Comparison of ENCODE assay signal across 24 cellular contexts in genomic region chr1:24487455-24487854, GRCh38. TPM values are rescaled to one million over a fixed set of nuclear protein-coding genes. Genes with fewer than 3 reads are reported as not detected.
DNase-seq lines count a peak whose midpoint lies in the region; ATAC-seq and TF ChIP-seq lines count a peak whose summit lies in the region.
"Had no signal": no experiment of that assay in that cellular context is flagged by ENCODE, and none has a peak within 500 bp of the region (broad histone marks: within the 10 kb centered on the region; RNA-seq: fewer than 3 reads in every experiment).

No MANE protein-coding gene starts in this region.

- no peak for DNase-seq in activated T-cell treated with anti-CD3 and anti-CD28 coated beads, Interleukin-2, amount 50 U/mL, for 4 hours
- DNase-seq in activated T-cell treated with anti-CD3 and anti-CD28 coated beads, Interleukin-2, amount 50 U/mL, for 1 hour, result no peak
- no peak for DNase-seq in activated CD8-positive, alpha-beta T cell treated with anti-CD3 and anti-CD28 coated beads, Interleukin-2, amount 10 ng/mL, durations not matched to agents 7 days and 5 days
- no peak for DNase-seq in foreskin keratinocyte
- no peak for DNase-seq in NCI-H187 (lab: John Stamatoyannopoulos, UW)
- DNase-seq in GDM1 (lab: John Stamatoyannopoulos, UW), result no peak
- no peak for DNase-seq in Ammon's horn (ENCODE audit: low spot score)
- DNase-seq: adrenal gland, body of pancreas, Calu3, cerebellar nuclear complex, hippocampal formation, left cardiac atrium, NCI-H1417 treated with DMSO at 0.1 percent for 48 hours, NCI-H2081 treated with DMSO at 0.1 percent for 48 hours, NCI-H774, upper lobe of left lung had no signal

- H3K4me1 ChIP-seq in DOHH2 (ENCODE audit: control insufficient read depth, low read length) (peaks cover 34% of the 10 kb centered on the region), foreskin keratinocyte (no peaks in the 10 kb centered on the region)
- H3K4me1 ChIP-seq: adrenal gland, body of pancreas, HAP-1, parathyroid adenoma, upper lobe of left lung had no signal

- H3K27me3 Mint-ChIP-seq in activated T-cell treated with anti-CD3 and anti-CD28 coated beads, Interleukin-2, amount 50 U/mL, for 4 hours (ENCODE audit: low read depth), result no peaks in the 10 kb centered on the region
- H3K27me3 Mint-ChIP-seq in activated CD8-positive, alpha-beta T cell treated with anti-CD3 and anti-CD28 coated beads, Interleukin-2, amount 10 ng/mL, durations not matched to agents 7 days and 5 days (ENCODE audit: low read depth), result no peaks in the 10 kb centered on the region

- H3K9me3 Mint-ChIP-seq in activated T-cell treated with anti-CD3 and anti-CD28 coated beads, Interleukin-2, amount 50 U/mL, for 4 hours, result no peaks in the 10 kb centered on the region
- H3K9me3 Mint-ChIP-seq in activated CD8-positive, alpha-beta T cell treated with anti-CD3 and anti-CD28 coated beads, Interleukin-2, amount 10 ng/mL, durations not matched to agents 7 days and 5 days (ENCODE audit: insufficient read depth), result peaks cover 3% of the 10 kb centered on the region

- no peak overlapping the region for H3K27ac ChIP-seq in DOHH2 (ENCODE audit: low read depth, low read length)
- peak overlapping the region; percentile 13 for H3K27ac ChIP-seq in foreskin keratinocyte
- H3K27ac ChIP-seq: adrenal gland, body of pancreas, KMS-11, parathyroid adenoma, RWPE1, upper lobe of left lung had no signal

- peak overlapping the region; percentile 63 for H3K4me2 ChIP-seq in DOHH2 (ENCODE audit: low read length)
- H3K4me2 ChIP-seq: KMS-11, smooth muscle cell had no signal

- CTCF ChIA-PET in activated CD8-positive, alpha-beta T cell treated with anti-CD3 and anti-CD28 coated beads, Interleukin-2, amount 10 ng/mL, durations not matched to agents 7 days and 5 days (lab: Charles Lee), result interaction anchor here (1.5 to 8.6 kb wide), 8 partner anchors 12 to 100 kb away, joined by 3 to 107 read pairs (median 8); partner anchors contain the start of genes NIPAL3, RCAN3 and STPG1

- POLR2A ChIA-PET in activated CD8-positive, alpha-beta T cell treated with anti-CD3 and anti-CD28 coated beads, Interleukin-2, amount 10 ng/mL, durations not matched to agents 7 days and 5 days (lab: Charles Lee), result interaction anchor here (1.4 to 4.2 kb wide), 3 partner anchors 16 to 72 kb away, joined by 4 to 126 read pairs (median 11); partner anchors contain the start of genes NIPAL3 and RCAN3

- peaks cover 67% of the 10 kb centered on the region for H3K4me1 Mint-ChIP-seq in activated T-cell treated with anti-CD3 and anti-CD28 coated beads, Interleukin-2, amount 50 U/mL, for 4 hours (ENCODE audit: low read depth)
- peaks cover 70% of the 10 kb centered on the region for H3K4me1 Mint-ChIP-seq in activated CD8-positive, alpha-beta T cell treated with anti-CD3 and anti-CD28 coated beads, Interleukin-2, amount 10 ng/mL, durations not matched to agents 7 days and 5 days (ENCODE audit: low read depth)
- H3K4me1 Mint-ChIP-seq: neural crest cell had no signal

- no peak for ATAC-seq in activated T-cell treated with anti-CD3 and anti-CD28 coated beads, Interleukin-2, amount 50 U/mL, for 4 hours
- ATAC-seq in activated CD8-positive, alpha-beta T cell treated with anti-CD3 and anti-CD28 coated beads, Interleukin-2, amount 10 ng/mL, durations not matched to agents 7 days and 5 days, result no peak
- no peak for ATAC-seq in foreskin keratinocyte
- ATAC-seq: body of pancreas, left cardiac atrium had no signal

- no peaks in the 10 kb centered on the region for H3K27me3 ChIP-seq in DOHH2 (ENCODE audit: control insufficient read depth, low read length)
- peaks cover 9% of the 10 kb centered on the region for H3K27me3 ChIP-seq in foreskin keratinocyte
- H3K27me3 ChIP-seq: adrenal gland, body of pancreas, upper lobe of left lung had no signal

- H3K4me3 ChIP-seq in DOHH2 (ENCODE audit: low read length), result no peak overlapping the region
- H3K4me3 ChIP-seq: adrenal gland, body of pancreas, HAP-1, smooth muscle cell, upper lobe of left lung had no signal

- H4K20me1 ChIP-seq in DOHH2 (ENCODE audit: control insufficient read depth, insufficient read depth, low read depth, low read length), result no peaks in the 10 kb centered on the region

- peaks cover 2% of the 10 kb centered on the region; the same call in 1 of the 2 replicates for H3F3A ChIP-seq in DOHH2 (ENCODE audit: control insufficient read depth, insufficient read depth)

- H3K27ac Mint-ChIP-seq in activated CD8-positive, alpha-beta T cell treated with anti-CD3 and anti-CD28 coated beads, Interleukin-2, amount 10 ng/mL, durations not matched to agents 7 days and 5 days, result peak overlapping the region; percentile 92

- H3K4me3 Mint-ChIP-seq in activated T-cell treated with anti-CD3 and anti-CD28 coated beads, Interleukin-2, amount 50 U/mL, for 4 hours, result peak overlapping the region; percentile 34
- no peak overlapping the region for H3K4me3 Mint-ChIP-seq in activated CD8-positive, alpha-beta T cell treated with anti-CD3 and anti-CD28 coated beads, Interleukin-2, amount 10 ng/mL, durations not matched to agents 7 days and 5 days
- H3K4me3 Mint-ChIP-seq: neural crest cell had no signal

- no peaks in the 10 kb centered on the region for H3K36me3 ChIP-seq in DOHH2 (ENCODE audit: control insufficient read depth, low read length)
- H3K36me3 ChIP-seq: adrenal gland, HAP-1, upper lobe of left lung had no signal

- H3K9me2 ChIP-seq in DOHH2 (replicated peaks; ENCODE audit: control insufficient read depth, low read length), result no peaks in the 10 kb centered on the region

- peaks cover 10% of the 10 kb centered on the region; the same call in 1 of the 2 replicates for H3K9me3 ChIP-seq in DOHH2 (ENCODE audit: control insufficient read depth, insufficient read depth, low read length)
- H3K9me3 ChIP-seq: adrenal gland, body of pancreas had no signal

- no peaks in the 10 kb centered on the region for H3K79me2 ChIP-seq in DOHH2 (ENCODE audit: control insufficient read depth, low read length)
- H3K79me2 ChIP-seq: parathyroid adenoma had no signal

- peaks cover 5% of the 10 kb centered on the region for H3K36me3 Mint-ChIP-seq in activated T-cell treated with anti-CD3 and anti-CD28 coated beads, Interleukin-2, amount 50 U/mL, for 4 hours (ENCODE audit: insufficient read depth)
- peaks cover 17% of the 10 kb centered on the region for H3K36me3 Mint-ChIP-seq in activated CD8-positive, alpha-beta T cell treated with anti-CD3 and anti-CD28 coated beads, Interleukin-2, amount 10 ng/mL, durations not matched to agents 7 days and 5 days (ENCODE audit: low read depth)

- TF ChIP-seq CTCF in DOHH2 (IDR thresholded peaks at IDR 0.05; ENCODE audit: low read depth, low read length, poor library complexity, severe bottlenecking) (no peak), foreskin keratinocyte (conservative IDR thresholded peaks at IDR 0.05) (no peak)

RNA-seq across cellular contexts. Expression of gene RCAN3, which starts 15.2 kb away (rescaled TPM):
- total RNA-seq in activated T-cell treated with anti-CD3 and anti-CD28 coated beads, Interleukin-2, amount 50 U/mL, for 4 hours, result 10 to 100 TPM; 45.0 to 51.7 (median 47.4) TPM
- 10 to 100 TPM; 63.7 to 65.6 TPM for total RNA-seq in activated CD8-positive, alpha-beta T cell treated with anti-CD3 and anti-CD28 coated beads, Interleukin-2, amount 10 ng/mL, durations not matched to agents 7 days and 5 days
- total RNA-seq in foreskin keratinocyte, result 15.2 and 15.9 TPM in 2 replicates
- 6.5 and 6.8 TPM in 2 replicates for polyA plus RNA-seq in foreskin keratinocyte
